In genomic region chr17:65583921-65584603, GRCh38 we compare ENCODE assay signal across 16 cellular contexts. TPM values are rescaled to one million over a fixed set of nuclear protein-coding genes. Genes with fewer than 3 reads are reported as not detected.
DNase-seq lines count a peak whose midpoint lies in the region; ATAC-seq and TF ChIP-seq lines count a peak whose summit lies in the region.
"Had no signal": no experiment of that assay in that cellular context is flagged by ENCODE, and none has a peak within 500 bp of the region (broad histone marks: within the 10 kb centered on the region; RNA-seq: fewer than 3 reads in every experiment).

No MANE protein-coding gene starts in this region.

- H3K27ac Mint-ChIP-seq in endodermal cell, result no peak overlapping the region
- H3K27ac Mint-ChIP-seq: activated CD4-positive, alpha-beta T cell treated with anti-CD3 and anti-CD28 coated beads, Interleukin-2, amount 10 ng/mL, durations not matched to agents 7 days and 5 days; stimulated activated naive CD8-positive, alpha-beta T cell treated with anti-CD3 and anti-CD28 coated beads, Interleukin-15, Interleukin-2, amounts not matched to agents 100 ng/mL and 50 ng/mL, for 24 hours had no signal

- H2AK5ac ChIP-seq in neuronal stem cell (ENCODE audit: low read depth, low read length), result no peak overlapping the region

- H3K9me3 Mint-ChIP-seq in endodermal cell, result no peaks in the 10 kb centered on the region
- H3K9me3 Mint-ChIP-seq: stimulated activated naive CD8-positive, alpha-beta T cell treated with anti-CD3 and anti-CD28 coated beads, Interleukin-15, Interleukin-2, amounts not matched to agents 100 ng/mL and 50 ng/mL, for 24 hours had no signal

- no peak overlapping the region for H2BK15ac ChIP-seq in neuronal stem cell (ENCODE audit: low read length)

- no peak overlapping the region for H4K8ac ChIP-seq in neuronal stem cell (ENCODE audit: low read depth, low read length)

- H3K4ac ChIP-seq in neuronal stem cell (ENCODE audit: low read length), result no peak overlapping the region

- peak in 8 of 14 donors; percentile 5 to 74 (median 34) for DNase-seq in C1 segment of cervical spinal cord (lab: John Stamatoyannopoulos, UW)
- DNase-seq in NCI-H446 (lab: John Stamatoyannopoulos, UW), result peak; percentile 11 to 69
- peak; percentile 66 for DNase-seq in cerebellar cortex (ENCODE audit: low spot score)
- no peak for DNase-seq in neuronal stem cell (ENCODE audit: low spot score)
- no peak for DNase-seq in endodermal cell
- no peak for DNase-seq in ecto neural progenitor cell (ENCODE audit: low spot score)
- DNase-seq: activated CD4-positive, alpha-beta T cell treated with anti-CD3 and anti-CD28 coated beads, Interleukin-2, amount 10 ng/mL, durations not matched to agents 7 days and 5 days; DND-41; effector CD8-positive, alpha-beta T cell; left cardiac atrium; NCI-H1105 treated with DMSO at 0.1 percent for 48 hours; NCI-H226; SJCRH30 had no signal

- H4K91ac ChIP-seq in neuronal stem cell (ENCODE audit: low read depth, low read length, poor library complexity), result no peak overlapping the region

- no peak overlapping the region for H2AFZ ChIP-seq in neuronal stem cell (ENCODE audit: low read length)

- no peak overlapping the region for H3K4me3 Mint-ChIP-seq in endodermal cell
- H3K4me3 Mint-ChIP-seq: activated CD4-positive, alpha-beta T cell treated with anti-CD3 and anti-CD28 coated beads, Interleukin-2, amount 10 ng/mL, durations not matched to agents 7 days and 5 days; stimulated activated naive CD8-positive, alpha-beta T cell treated with anti-CD3 and anti-CD28 coated beads, Interleukin-15, Interleukin-2, amounts not matched to agents 100 ng/mL and 50 ng/mL, for 24 hours had no signal

- no peak for ATAC-seq in HG02885 (IDR thresholded peaks at IDR 0.05; ENCODE audit: poor library complexity, unreplicated experiment)

- no peak overlapping the region for H3K4me3 ChIP-seq in neuronal stem cell (ENCODE audit: low read length in 2 of 2)
- H3K4me3 ChIP-seq in endodermal cell (ENCODE audit: low read length), result no peak overlapping the region
- H3K4me3 ChIP-seq: SJCRH30 had no signal

- no peak for TF ChIP-seq CTCF in endodermal cell (conservative IDR thresholded peaks at IDR 0.05)

- H3K4me2 ChIP-seq in neuronal stem cell (ENCODE audit: insufficient read depth, low read length, poor library complexity, severe bottlenecking), result no peak overlapping the region
- H3K4me2 ChIP-seq: KMS-11 had no signal

- H3K4me1 ChIP-seq in neuronal stem cell (ENCODE audit: control insufficient read depth in 2 of 2, insufficient read depth in 1 of 2, low read depth in 1 of 2, low read length in 2 of 2), result peaks cover 0 to 8% of the 10 kb centered on the region in 2 donors
- H3K4me1 ChIP-seq in endodermal cell (ENCODE audit: control insufficient read depth, insufficient read depth, low read length), result peaks cover 11% of the 10 kb centered on the region

- no peak overlapping the region for H2BK120ac ChIP-seq in neuronal stem cell (ENCODE audit: low read depth, low read length)

- no peaks in the 10 kb centered on the region for H3K79me1 ChIP-seq in neuronal stem cell (ENCODE audit: low read depth, low read length)

- H3K27ac ChIP-seq in neuronal stem cell (replicated peaks; ENCODE audit: low read length) (no peak overlapping the region), endodermal cell (ENCODE audit: low read depth, low read length) (no peak overlapping the region)
- H3K27ac ChIP-seq: KMS-11, SJCRH30 had no signal

- no peak overlapping the region for H3K9ac ChIP-seq in neuronal stem cell (ENCODE audit: low read depth, low read length, poor library complexity)
- H3K9ac ChIP-seq in endodermal cell (ENCODE audit: extremely low read depth, low read length, poor library complexity, severe bottlenecking), result no peak overlapping the region
- H3K9ac ChIP-seq: KMS-11 had no signal

- no peak overlapping the region for H3K23ac ChIP-seq in neuronal stem cell (ENCODE audit: low read depth, low read length, poor library complexity)

- no peak overlapping the region for H2BK12ac ChIP-seq in neuronal stem cell (ENCODE audit: low read length)

- peaks cover 25% of the 10 kb centered on the region for H3K4me1 Mint-ChIP-seq in endodermal cell

- no peaks in the 10 kb centered on the region for H3K36me3 Mint-ChIP-seq in endodermal cell (ENCODE audit: low read depth)

- H3K27me3 ChIP-seq in neuronal stem cell (ENCODE audit: control insufficient read depth in 3 of 3, insufficient read depth in 3 of 3, low read depth in 1 of 3, low read length in 3 of 3) (peaks cover 0 to 4% (median 0%) of the 10 kb centered on the region in 3 experiments), endodermal cell (ENCODE audit: control insufficient read depth, insufficient read depth, low read length, poor library complexity, severe bottlenecking) (no peaks in the 10 kb centered on the region)
- H3K27me3 ChIP-seq: SJCRH30 had no signal

- no CpG with 5 or more reads among the region's 10 CpGs for WGBS in neuronal stem cell (ENCODE audit: extremely low coverage in 2 of 2, insufficient read length in 2 of 2, insufficient replicate concordance in 1 of 2), 2 donors
- WGBS in endodermal cell (ENCODE audit: insufficient coverage in 1 of 2, insufficient read length in 1 of 2), 2 experiments, result 83 to 96% methylated on average over 7 to 10 of the region's 10 CpGs

- peak overlapping the region; percentile 20 for H3K18ac ChIP-seq in neuronal stem cell (ENCODE audit: low read length)

- H3K36me3 ChIP-seq in neuronal stem cell (replicated peaks in 1 of 2; ENCODE audit: control insufficient read depth in 2 of 2, insufficient read depth in 2 of 2, low read length in 2 of 2) (no peaks in the 10 kb centered on the region), endodermal cell (ENCODE audit: control insufficient read depth, insufficient read depth, low read length) (no peaks in the 10 kb centered on the region)
- H3K36me3 ChIP-seq: SJCRH30 had no signal

- no peak overlapping the region for H2BK5ac ChIP-seq in neuronal stem cell (ENCODE audit: low read length)

- H3K9me3 ChIP-seq in neuronal stem cell (replicated peaks in 1 of 2; ENCODE audit: control insufficient read depth in 2 of 2, insufficient read depth in 1 of 2, low read depth in 1 of 2, low read length in 2 of 2) (peaks cover 0 to 2% of the 10 kb centered on the region in 2 donors), endodermal cell (ENCODE audit: control insufficient read depth, low read length) (no peaks in the 10 kb centered on the region)
- H3K9me3 ChIP-seq: SJCRH30 had no signal

- no peak overlapping the region for H3K14ac ChIP-seq in neuronal stem cell (ENCODE audit: low read length)

- peaks cover 3% of the 10 kb centered on the region for H3K27me3 Mint-ChIP-seq in endodermal cell (ENCODE audit: insufficient read depth)
- H3K27me3 Mint-ChIP-seq: activated CD4-positive, alpha-beta T cell treated with anti-CD3 and anti-CD28 coated beads, Interleukin-2, amount 10 ng/mL, durations not matched to agents 7 days and 5 days; stimulated activated naive CD8-positive, alpha-beta T cell treated with anti-CD3 and anti-CD28 coated beads, Interleukin-15, Interleukin-2, amounts not matched to agents 100 ng/mL and 50 ng/mL, for 24 hours had no signal

RNA-seq across cellular contexts. Expression of gene AXIN2, which starts 22.6 kb away (rescaled TPM):
- polyA plus RNA-seq in neuronal stem cell (2013, experiment 1 of 2), result 7.2 TPM
- polyA plus RNA-seq in neuronal stem cell (2013, experiment 2 of 2), result 7.1 TPM
- 10 to 100 TPM; 40.1 to 53.2 TPM for total RNA-seq in endodermal cell
- polyA plus RNA-seq in endodermal cell (2013, experiment 1 of 2), result 74.8 TPM
- 73.2 TPM for polyA plus RNA-seq in endodermal cell (2013, experiment 2 of 2)

Comparison
In these comparisons a context has a peak if more than half of its experiments do, and no peak if none do; other contexts are left out.
1. DNase-seq: peak in C1 segment of cervical spinal cord (8 of 14), NCI-H446 (2 of 2) and cerebellar cortex (single experiment); none in neuronal stem cell (single experiment), endodermal cell (single experiment) and ecto neural progenitor cell (single experiment).